7 cellular contexts compared by ENCODE assay signal in the genomic region with DNA sequence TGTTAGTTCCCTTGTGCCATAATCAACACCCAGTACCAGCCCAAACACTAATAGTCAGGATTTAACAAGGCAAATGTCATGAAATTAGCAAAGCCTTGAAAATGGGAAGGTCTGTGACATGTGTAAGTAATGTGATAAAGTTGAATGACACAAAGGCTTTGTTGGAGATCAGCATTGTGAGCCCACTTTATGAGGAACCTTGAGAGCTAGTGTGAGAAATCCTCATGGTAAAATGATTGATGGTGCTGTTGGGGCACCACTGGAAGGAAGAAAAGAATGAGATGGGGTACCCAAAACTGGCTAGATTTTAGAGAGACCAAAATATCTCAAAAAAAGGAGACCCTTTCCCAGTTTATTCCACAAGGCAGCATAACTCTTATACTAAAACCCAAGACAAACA. TPM values are rescaled to one million over a fixed set of nuclear protein-coding genes. Genes with fewer than 3 reads are reported as not detected.
DNase-seq lines count a peak whose midpoint lies in the region; ATAC-seq and TF ChIP-seq lines count a peak whose summit lies in the region.

No MANE protein-coding gene starts in this region.

- H2AFZ ChIP-seq in parathyroid adenoma: peak overlapping the region; percentile 59

- H3K36me3 ChIP-seq in ES-I3 (ENCODE audit: insufficient read depth, low read length) (no peaks in the 10 kb centered on the region), parathyroid adenoma (ENCODE audit: control insufficient read depth, insufficient read depth, low read length) (no peaks in the 10 kb centered on the region)

- H3K4me1 ChIP-seq in ES-I3 (ENCODE audit: insufficient read depth, low read length) (peaks cover 3% of the 10 kb centered on the region; the same call in 1 of the 2 replicates), parathyroid adenoma (peaks cover 4% of the 10 kb centered on the region)

- peak overlapping the region; percentile 99 for H3K4me2 ChIP-seq in parathyroid adenoma (ENCODE audit: low read length)

- H3K9me3 ChIP-seq in ES-I3 (ENCODE audit: control insufficient read depth, insufficient read depth, low read length) (no peaks in the 10 kb centered on the region), parathyroid adenoma (ENCODE audit: control insufficient read depth, low read length) (no peaks in the 10 kb centered on the region)

- H3K79me2 ChIP-seq in parathyroid adenoma: no peaks in the 10 kb centered on the region

- H3K27ac ChIP-seq in dorsolateral prefrontal cortex: peak overlapping the region in 31 of 59 donors; percentile 22 to 97 (median 90)
- peak overlapping the region; percentile 63 for H3K27ac ChIP-seq in parathyroid adenoma

- H3K27me3 ChIP-seq in dorsolateral prefrontal cortex (no peaks in the 10 kb centered on the region), parathyroid adenoma (ENCODE audit: control insufficient read depth, insufficient read depth, low read length) (no peaks in the 10 kb centered on the region)

- H3K4me3 ChIP-seq in dorsolateral prefrontal cortex: peak overlapping the region in 54 of 59 donors; percentile 45 to 96 (median 87)
- H3K4me3 ChIP-seq in parathyroid adenoma (ENCODE audit: low read depth, low read length): peak overlapping the region; percentile 90

- ATAC-seq in activated CD4-positive, CD25-positive, alpha-beta regulatory T cell treated with anti-CD3 and anti-CD28 coated beads, Interleukin-2, amount 50 U/mL, for 24 hours: no peak
- ATAC-seq in HG03039 (IDR thresholded peaks at IDR 0.05; ENCODE audit: unreplicated experiment): no peak

- DNase-seq in NAMALWA (ENCODE audit: low spot score) (peak; percentile 38), dorsolateral prefrontal cortex (no peak), NCI-H526 treated with DMSO at 0.1 percent for 48 hours (lab: John Stamatoyannopoulos, UW) (no peak)

- H3K9ac ChIP-seq in ES-I3 (ENCODE audit: low read depth, low read length): peak overlapping the region; percentile 62; the same call in 1 of the 2 replicates
- no peak overlapping the region for H3K9ac ChIP-seq in parathyroid adenoma

- no peak for TF ChIP-seq CTCF in dorsolateral prefrontal cortex (IDR thresholded peaks at IDR 0.05 in 54 of 56, conservative IDR thresholded peaks at IDR 0.05 in 2 of 56; ENCODE audit: low read depth in 1 of 56, partially characterized antibody in 56 of 56)
- no peak for TF ChIP-seq CTCF in parathyroid adenoma (IDR thresholded peaks at IDR 0.05)

- intact Hi-C loops in dorsolateral prefrontal cortex (cut with DNase I): loop anchor here (1.0 to 10.0 kb wide), 7 partner anchors 21 to 642 kb away; a partner anchor contains a TSS

RNA-seq across cellular contexts. Expression of a gene that starts 3.3 kb away (rescaled TPM):
- total RNA-seq in dorsolateral prefrontal cortex: 10 to 100 TPM; 11.9 to 25.0 (median 18.7) TPM

RNA-seq across cellular contexts. Expression of a gene that starts 21.1 kb away (rescaled TPM):
- total RNA-seq in dorsolateral prefrontal cortex: 10 to 100 TPM; 22.8 to 75.1 (median 50.8) TPM
